8 cellular contexts compared by ENCODE assay signal in the genomic region with DNA sequence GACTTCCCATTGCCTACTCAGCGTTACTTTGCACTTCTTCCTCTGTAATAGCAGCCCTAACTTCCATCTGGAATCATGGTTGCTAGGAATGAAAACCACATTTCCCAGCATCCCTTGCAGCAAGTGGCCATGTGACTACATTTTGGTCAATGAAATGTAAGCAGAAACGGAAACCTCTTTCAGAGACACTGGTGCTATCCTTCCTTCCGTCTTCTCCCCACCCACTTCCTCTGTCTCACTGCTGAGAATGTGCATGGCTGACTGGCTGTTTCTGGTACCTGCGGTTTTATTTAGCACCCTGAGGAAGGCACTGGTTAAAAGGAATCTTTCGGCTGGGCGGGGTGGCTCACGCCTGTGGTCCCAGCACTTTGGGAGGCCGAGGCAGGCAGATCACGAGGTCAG.
A peak's percentile ranks its signal among the peaks of the same experiment; 100 is the strongest.
DNase-seq lines count a peak whose midpoint lies in the region; FAIRE-seq and TF ChIP-seq lines count a peak whose summit lies in the region.

No MANE protein-coding gene starts in this region.

- peak overlapping the region; percentile 58 for H3K4me2 ChIP-seq in OCI-LY7 (ENCODE audit: low read length)

- in situ Hi-C loops in Caki2 (cut with HindIII; ENCODE audit: low pct_unique_long_range_greater_than_20kb, low sequenced_read_pairs) = no loop called here

- no peak for FAIRE-seq in H54 (lab: Jason Lieb, UNC)

- DNase-seq in Caki2 (ENCODE audit: low read depth) (peak; percentile 4), H54 (ENCODE audit: insufficient read length, low spot score) (peak; percentile 33), OCI-LY7 (ENCODE audit: low spot score) (peak; percentile 92), activated T-cell treated with anti-CD3 and anti-CD28 coated beads for 1 hour (ENCODE audit: low read depth) (peak; percentile 52), iris pigment epithelial cell (ENCODE audit: low read depth) (peak; percentile 38), superior temporal gyrus (ENCODE audit: extremely low spot score) (peak; percentile 32), GM03348 (ENCODE audit: low spot score) (no peak), midbrain (lab: John Stamatoyannopoulos, UW) (no peak)

- no peaks in the 10 kb centered on the region for H4K20me1 ChIP-seq in OCI-LY7 (ENCODE audit: insufficient read depth, low read length)

- peak overlapping the region; percentile 57 for H3K4me3 ChIP-seq in OCI-LY7 (ENCODE audit: low read depth, low read length, poor library complexity, severe bottlenecking)

- intact Hi-C loops in OCI-LY7 (cut with micrococcal nuclease; ENCODE audit: unreplicated experiment) = no loop called here

- peaks cover 33% of the 10 kb centered on the region for H3K4me1 ChIP-seq in OCI-LY7 (ENCODE audit: insufficient read depth, low read length, poor library complexity, severe bottlenecking)

- H3K9me3 ChIP-seq in OCI-LY7 (ENCODE audit: low read length) = no peaks in the 10 kb centered on the region

- no TSS peak for BruUV-seq in OCI-LY7 (replicated peaks; lab: Mats Ljungman, UMichigan)

- peak overlapping the region; percentile 90 for H2AFZ ChIP-seq in OCI-LY7 (ENCODE audit: low read length)

- H3K79me2 ChIP-seq in OCI-LY7 (ENCODE audit: insufficient read depth, low read depth, low read length) = no peaks in the 10 kb centered on the region

- POLR2A ChIA-PET in OCI-LY7 (lab: Charles Lee) = interaction anchor here (0.7 to 1.2 kb wide), 2 partner anchors 13 to 346 kb away, joined by 3 to 4 read pairs; no protein-coding TSS in a partner anchor

- peak overlapping the region; percentile 52 for H3K27ac ChIP-seq in OCI-LY7 (ENCODE audit: low read depth, low read length, poor library complexity, severe bottlenecking)

- CTCF ChIA-PET in OCI-LY7 (lab: Charles Lee; ENCODE audit: unreplicated experiment) = no interaction called here

- no peak for TF ChIP-seq CTCF in OCI-LY7 (conservative IDR thresholded peaks at IDR 0.05; ENCODE audit: low read length)

- no peak for TF ChIP-seq POLR2A in H54 (IDR thresholded peaks at IDR 0.05; ENCODE audit: low read depth, low read length)

- H3K36me3 ChIP-seq in OCI-LY7 (ENCODE audit: insufficient read depth, low read length) = no peaks in the 10 kb centered on the region; the same call in 1 of the 2 replicates

- no peaks in the 10 kb centered on the region for H3K9me2 ChIP-seq in OCI-LY7 (ENCODE audit: insufficient read depth, low read length)

Comparison
In these comparisons a context has a peak if more than half of its experiments do, and no peak if none do; other contexts are left out.
1. DNase-seq: peak in Caki2 (single experiment), H54 (single experiment), OCI-LY7 (single experiment), activated T-cell treated with anti-CD3 and anti-CD28 coated beads for 1 hour (single experiment), iris pigment epithelial cell (single experiment) and superior temporal gyrus (single experiment); none in GM03348 (single experiment) and midbrain (single experiment).